In the genomic region with DNA sequence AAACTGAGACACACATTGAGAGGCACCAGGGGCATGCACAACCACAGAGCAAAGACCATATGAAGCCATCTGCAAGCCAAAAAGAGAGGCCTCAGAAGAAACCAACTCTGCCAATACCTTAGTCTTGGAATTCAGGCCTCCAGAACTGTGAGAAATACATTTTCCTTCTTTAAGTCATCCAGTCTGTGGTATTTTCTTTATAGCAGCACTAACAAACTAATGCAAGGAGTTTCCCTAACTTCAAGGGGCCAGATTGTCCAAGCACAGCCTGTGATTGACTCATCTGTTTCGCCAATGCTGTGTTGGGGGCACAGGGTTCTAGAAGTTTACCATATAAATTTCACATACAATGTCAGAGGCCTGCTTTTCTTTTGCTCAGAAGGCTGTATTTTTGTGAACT, we compare ENCODE assay signal across 23 cellular contexts.
DNase-seq lines count a peak whose midpoint lies in the region; ATAC-seq and TF ChIP-seq lines count a peak whose summit lies in the region.
"Had no signal": no experiment of that assay in that cellular context is flagged by ENCODE, and none has a peak within 500 bp of the region (broad histone marks: within the 10 kb centered on the region; RNA-seq: fewer than 3 reads in every experiment).

No MANE protein-coding gene starts in this region.

- H3K4me3 ChIP-seq in IMR-90 (ENCODE audit: insufficient read depth, low read depth, low read length) (no peak overlapping the region), astrocyte of the spinal cord (ENCODE audit: low read depth, low read length) (no peak overlapping the region), neuronal stem cell (ENCODE audit: low read length in 2 of 2) (no peak overlapping the region), upper lobe of left lung (no peak overlapping the region)
- H3K4me3 ChIP-seq: A549, BLaER1, GM23338 had no signal

- H2AK5ac ChIP-seq in IMR-90 (ENCODE audit: low read depth, low read length) (no peak overlapping the region), neuronal stem cell (ENCODE audit: low read depth, low read length) (no peak overlapping the region)

- H3K36me3 ChIP-seq in IMR-90 (ENCODE audit: control insufficient read depth, insufficient read depth, low read length): no peaks in the 10 kb centered on the region
- no peaks in the 10 kb centered on the region for H3K36me3 ChIP-seq in neuronal stem cell (replicated peaks in 1 of 2; ENCODE audit: control insufficient read depth in 2 of 2, insufficient read depth in 2 of 2, low read length in 2 of 2)
- H3K36me3 ChIP-seq in upper lobe of left lung: no peaks in the 10 kb centered on the region
- H3K36me3 ChIP-seq: BLaER1 had no signal

- H3K27me3 ChIP-seq in IMR-90 (ENCODE audit: control insufficient read depth, insufficient read depth, low read length) (no peaks in the 10 kb centered on the region), neuronal stem cell (ENCODE audit: control insufficient read depth in 3 of 3, insufficient read depth in 3 of 3, low read depth in 1 of 3, low read length in 3 of 3) (no peaks in the 10 kb centered on the region), upper lobe of left lung (no peaks in the 10 kb centered on the region)
- H3K27me3 ChIP-seq: BLaER1 had no signal

- H3K14ac ChIP-seq in IMR-90 (replicated peaks; ENCODE audit: low read depth, low read length): 0 out of 2 replicates have a peak overlapping the region, but pooled peaks have one; percentile 3
- no peak overlapping the region for H3K14ac ChIP-seq in neuronal stem cell (ENCODE audit: low read length)

- no peaks in the 10 kb centered on the region for H4K20me1 ChIP-seq in IMR-90 (ENCODE audit: insufficient read depth, low read length)
- H4K20me1 ChIP-seq: BLaER1 had no signal

- H4K5ac ChIP-seq in IMR-90 (ENCODE audit: low read depth, low read length): no peak overlapping the region

- TF ChIP-seq EP300 in upper lobe of left lung (IDR thresholded peaks at IDR 0.05): no peak

- no peak overlapping the region for H3K27ac ChIP-seq in IMR-90 (ENCODE audit: insufficient read depth, low read length)
- H3K27ac ChIP-seq in neuronal stem cell (replicated peaks; ENCODE audit: low read length): no peak overlapping the region
- H3K27ac ChIP-seq in upper lobe of left lung: no peak overlapping the region
- H3K27ac ChIP-seq: A549, BLaER1, C4-2B had no signal

- DNase-seq in EH (ENCODE audit: low read depth): peak; percentile 58
- DNase-seq in IMR-90: peak; percentile 60
- peak; percentile 26 for DNase-seq in astrocyte of the spinal cord (ENCODE audit: low read depth, low spot score)
- peak; percentile 33 for DNase-seq in iris pigment epithelial cell (ENCODE audit: low read depth)
- DNase-seq in activated T-helper 1 cell treated with anti-CD3 and anti-CD28 coated beads, Interleukin-12 subunit alpha, Interleukin-12 subunit beta, Interleukin-2, Interleukin-4 antibody, amounts not matched to agents 30 ng/mL and 10 ng/mL and 1 ng/mL, durations not matched to agents 14 hours and 24 hours and 36 hours (ENCODE audit: low spot score): no peak
- no peak for DNase-seq in neuronal stem cell (ENCODE audit: low spot score)
- no peak for DNase-seq in upper lobe of left lung
- DNase-seq: 8988T; ACHN; Caco-2; CD4-positive, CD25-positive, alpha-beta regulatory T cell; CD8-positive, alpha-beta T cell; DMS 273 treated with DMSO at 0.1 percent for 48 hours; DMS79; GF-D8; H9 had no signal

- no CpG with 5 or more reads among the region's 1 CpG for WGBS in IMR-90 (ENCODE audit: extremely low coverage in 2 of 2, insufficient read length in 1 of 2), 2 experiments
- WGBS in neuronal stem cell (ENCODE audit: extremely low coverage in 2 of 2, insufficient read length in 2 of 2, insufficient replicate concordance in 1 of 2), 2 donors: no CpG with 5 or more reads among the region's 1 CpG
- WGBS in upper lobe of left lung, 2 donors: 79 to 95% methylated on average over 1 of the region's 1 CpG

- H3K4me1 ChIP-seq in IMR-90 (ENCODE audit: control insufficient read depth, insufficient read depth, low read length) (peaks cover 2% of the 10 kb centered on the region; the same call in 1 of the 2 replicates), neuronal stem cell (ENCODE audit: control insufficient read depth in 2 of 2, insufficient read depth in 1 of 2, low read depth in 1 of 2, low read length in 2 of 2) (no peaks in the 10 kb centered on the region), upper lobe of left lung (no peaks in the 10 kb centered on the region)
- H3K4me1 ChIP-seq: BLaER1, Caco-2 had no signal

- H3K4me2 ChIP-seq in IMR-90 (ENCODE audit: low read depth, low read length) (no peak overlapping the region), neuronal stem cell (ENCODE audit: insufficient read depth, low read length, poor library complexity, severe bottlenecking) (no peak overlapping the region)
- H3K4me2 ChIP-seq: A549, BLaER1, GM23338 had no signal

- H2AK9ac ChIP-seq in IMR-90 (replicated peaks; ENCODE audit: low read depth, low read length, poor library complexity): no peak overlapping the region

- H3K9me1 ChIP-seq in IMR-90 (ENCODE audit: insufficient read depth, low read length): no peaks in the 10 kb centered on the region

- H4K8ac ChIP-seq in IMR-90 (ENCODE audit: low read depth in 2 of 2, low read length in 2 of 2) (peak overlapping the region in 1 of 2 experiments; percentile 37; a peak in 1 of 4 replicates), neuronal stem cell (ENCODE audit: low read depth, low read length) (no peak overlapping the region)

- H3K4me3 Mint-ChIP-seq in activated T-helper 1 cell treated with anti-CD3 and anti-CD28 coated beads, Interleukin-12 subunit alpha, Interleukin-12 subunit beta, Interleukin-2, Interleukin-4 antibody, amounts not matched to agents 30 ng/mL and 10 ng/mL and 1 ng/mL, durations not matched to agents 14 hours and 24 hours and 36 hours: no peak overlapping the region
- H3K4me3 Mint-ChIP-seq: B cell; CD4-positive, CD25-positive, alpha-beta regulatory T cell; CD8-positive, alpha-beta T cell; GM23338; H9 had no signal

- no peaks in the 10 kb centered on the region for H3K4me1 Mint-ChIP-seq in activated T-helper 1 cell treated with anti-CD3 and anti-CD28 coated beads, Interleukin-12 subunit alpha, Interleukin-12 subunit beta, Interleukin-2, Interleukin-4 antibody, amounts not matched to agents 30 ng/mL and 10 ng/mL and 1 ng/mL, durations not matched to agents 14 hours and 24 hours and 36 hours (ENCODE audit: low read depth)
- H3K4me1 Mint-ChIP-seq: B cell; CD4-positive, CD25-positive, alpha-beta regulatory T cell; GM23338; H9 had no signal

- no TSS peak for BruUV-seq in IMR-90 (replicated peaks; lab: Mats Ljungman, UMichigan)

- H3K4ac ChIP-seq in IMR-90 (ENCODE audit: low read depth, low read length) (no peak overlapping the region), neuronal stem cell (ENCODE audit: low read length) (no peak overlapping the region)

- no peaks in the 10 kb centered on the region for H3K79me1 ChIP-seq in IMR-90 (ENCODE audit: low read depth in 1 of 2, low read length in 2 of 2)
- no peaks in the 10 kb centered on the region for H3K79me1 ChIP-seq in neuronal stem cell (ENCODE audit: low read depth, low read length)

- H2BK20ac ChIP-seq in IMR-90 (ENCODE audit: low read depth, low read length): peak overlapping the region; percentile 26; the same call in 1 of the 2 replicates

- H2BK5ac ChIP-seq in IMR-90 (ENCODE audit: low read depth, low read length, poor library complexity, severe bottlenecking) (peak overlapping the region; percentile 60), neuronal stem cell (ENCODE audit: low read length) (no peak overlapping the region)

- ATAC-seq in IMR-90 (ENCODE audit: low read depth) (peak; percentile 67; the same call in 1 of the 2 replicates), upper lobe of left lung (ENCODE audit: low FRiP score in 2 of 2) (no peak), HG03439 (IDR thresholded peaks at IDR 0.05; ENCODE audit: unreplicated experiment) (no peak)
- ATAC-seq: A549; CD8-positive, alpha-beta T cell; GM23338; HCT116 had no signal

- POLR2A ChIA-PET in IMR-90 (lab: Charles Lee; ENCODE audit: unreplicated experiment): no interaction called here

- CTCF ChIA-PET in IMR-90 (lab: Yijun Ruan, JAX): no interaction called here

- no peaks in the 10 kb centered on the region for H3K27me3 Mint-ChIP-seq in activated T-helper 1 cell treated with anti-CD3 and anti-CD28 coated beads, Interleukin-12 subunit alpha, Interleukin-12 subunit beta, Interleukin-2, Interleukin-4 antibody, amounts not matched to agents 30 ng/mL and 10 ng/mL and 1 ng/mL, durations not matched to agents 14 hours and 24 hours and 36 hours (ENCODE audit: insufficient read depth)
- H3K27me3 Mint-ChIP-seq: B cell; CD4-positive, CD25-positive, alpha-beta regulatory T cell had no signal

- peak overlapping the region; percentile 82; the same call in 1 of the 2 replicates for H3K18ac ChIP-seq in IMR-90 (ENCODE audit: low read depth, low read length)
- H3K18ac ChIP-seq in neuronal stem cell (ENCODE audit: low read length): no peak overlapping the region

- H2AFZ ChIP-seq in IMR-90 (replicated peaks; ENCODE audit: low read length, poor library complexity): no peak overlapping the region
- H2AFZ ChIP-seq in neuronal stem cell (ENCODE audit: low read length): no peak overlapping the region
- H2AFZ ChIP-seq: GM23338 had no signal

- dilution Hi-C loops in IMR-90 (cut with HindIII; ENCODE audit: low sequenced_read_pairs, unreplicated experiment): no loop called here

- H3K9me3 ChIP-seq in IMR-90 (ENCODE audit: control insufficient read depth, insufficient read depth, low read length): peaks cover 9% of the 10 kb centered on the region
- peaks cover 0 to 18% of the 10 kb centered on the region in 2 donors for H3K9me3 ChIP-seq in neuronal stem cell (replicated peaks in 1 of 2; ENCODE audit: control insufficient read depth in 2 of 2, insufficient read depth in 1 of 2, low read depth in 1 of 2, low read length in 2 of 2)
- peaks cover 0 to 3% (median 1%) of the 10 kb centered on the region in 4 donors for H3K9me3 ChIP-seq in upper lobe of left lung

- TF ChIP-seq POLR2A in IMR-90 (IDR thresholded peaks at IDR 0.05; ENCODE audit: low read depth, low read length) (no peak), upper lobe of left lung (IDR thresholded peaks at IDR 0.05) (no peak)

- H2BK120ac ChIP-seq in IMR-90 (ENCODE audit: low read depth, low read length) (no peak overlapping the region), neuronal stem cell (ENCODE audit: low read depth, low read length) (no peak overlapping the region)

- H3K36me3 Mint-ChIP-seq in activated T-helper 1 cell treated with anti-CD3 and anti-CD28 coated beads, Interleukin-12 subunit alpha, Interleukin-12 subunit beta, Interleukin-2, Interleukin-4 antibody, amounts not matched to agents 30 ng/mL and 10 ng/mL and 1 ng/mL, durations not matched to agents 14 hours and 24 hours and 36 hours (ENCODE audit: low read depth): peaks cover 3% of the 10 kb centered on the region
- H3K36me3 Mint-ChIP-seq: CD4-positive, CD25-positive, alpha-beta regulatory T cell; CD8-positive, alpha-beta T cell had no signal

- intact Hi-C loops in IMR-90 (cut with micrococcal nuclease): no loop called here
- intact Hi-C loops in activated T-helper 1 cell treated with anti-CD3 and anti-CD28 coated beads, Interleukin-12 subunit alpha, Interleukin-12 subunit beta, Interleukin-2, Interleukin-4 antibody, amounts not matched to agents 30 ng/mL and 10 ng/mL and 1 ng/mL, durations not matched to agents 14 hours and 24 hours and 36 hours (cut with micrococcal nuclease): no loop called here

- in situ Hi-C loops in IMR-90 (cut with MboI; ENCODE audit: low sequenced_read_pairs) (no loop called here), astrocyte of the spinal cord (cut with HindIII; ENCODE audit: low sequenced_read_pairs) (no loop called here)

- no peak overlapping the region for H3K56ac ChIP-seq in IMR-90 (ENCODE audit: extremely low read depth, insufficient read depth, low read length)

- no peak overlapping the region for H2BK12ac ChIP-seq in neuronal stem cell (ENCODE audit: low read length)

- H3K23ac ChIP-seq in IMR-90 (ENCODE audit: low read depth, low read length) (no peak overlapping the region), neuronal stem cell (ENCODE audit: low read depth, low read length, poor library complexity) (no peak overlapping the region)

- peaks cover 43% of the 10 kb centered on the region for H3K9me3 Mint-ChIP-seq in activated T-helper 1 cell treated with anti-CD3 and anti-CD28 coated beads, Interleukin-12 subunit alpha, Interleukin-12 subunit beta, Interleukin-2, Interleukin-4 antibody, amounts not matched to agents 30 ng/mL and 10 ng/mL and 1 ng/mL, durations not matched to agents 14 hours and 24 hours and 36 hours

- no peak overlapping the region for H3K27ac Mint-ChIP-seq in activated T-helper 1 cell treated with anti-CD3 and anti-CD28 coated beads, Interleukin-12 subunit alpha, Interleukin-12 subunit beta, Interleukin-2, Interleukin-4 antibody, amounts not matched to agents 30 ng/mL and 10 ng/mL and 1 ng/mL, durations not matched to agents 14 hours and 24 hours and 36 hours
- H3K27ac Mint-ChIP-seq: B cell; CD4-positive, CD25-positive, alpha-beta regulatory T cell; CD8-positive, alpha-beta T cell; GM23338; H9 had no signal

- TF ChIP-seq RAD21 in IMR-90 (IDR thresholded peaks at IDR 0.05; ENCODE audit: low read length): no peak

- TF ChIP-seq CTCF in IMR-90 (conservative IDR thresholded peaks at IDR 0.05; ENCODE audit: low read depth, low read length) (no peak), astrocyte of the spinal cord (IDR thresholded peaks at IDR 0.05; ENCODE audit: low read depth, low read length) (no peak), upper lobe of left lung (IDR thresholded peaks at IDR 0.05) (no peak)

- no peak overlapping the region for H2BK15ac ChIP-seq in IMR-90 (ENCODE audit: low read depth, low read length)
- no peak overlapping the region for H2BK15ac ChIP-seq in neuronal stem cell (ENCODE audit: low read length)

- H3K9ac ChIP-seq in IMR-90 (ENCODE audit: low read depth, low read length) (no peak overlapping the region), neuronal stem cell (ENCODE audit: low read depth, low read length, poor library complexity) (no peak overlapping the region)
- H3K9ac ChIP-seq: BLaER1 had no signal

- no peak overlapping the region for H4K91ac ChIP-seq in IMR-90 (ENCODE audit: insufficient read depth, low read depth, low read length)
- no peak overlapping the region for H4K91ac ChIP-seq in neuronal stem cell (ENCODE audit: low read depth, low read length, poor library complexity)

Comparison
In these comparisons a context has a peak if more than half of its experiments do, and no peak if none do; other contexts are left out.
1. DNase-seq: peak in EH (single experiment), IMR-90 (single experiment), astrocyte of the spinal cord (single experiment) and iris pigment epithelial cell (single experiment); none in activated T-helper 1 cell treated with anti-CD3 and anti-CD28 coated beads, Interleukin-12 subunit alpha, Interleukin-12 subunit beta, Interleukin-2, Interleukin-4 antibody, amounts not matched to agents 30 ng/mL and 10 ng/mL and 1 ng/mL, durations not matched to agents 14 hours and 24 hours and 36 hours (single experiment), neuronal stem cell (single experiment) and upper lobe of left lung (0 of 2).